ENCODE assay signal across 8 cellular contexts in genomic region chr2:71226965-71227560, GRCh38. TPM values are rescaled to one million over a fixed set of nuclear protein-coding genes. Genes with fewer than 3 reads are reported as not detected.
DNase-seq lines count a peak whose midpoint lies in the region; ATAC-seq, FAIRE-seq and TF ChIP-seq lines count a peak whose summit lies in the region.

Gene PAIP2B (minus strand): TSS chr2:71227103. CDS start chr2:71202589, 24,514 bp downstream.

- TF ChIP-seq POLR2A in HepG2 (IDR thresholded peaks at IDR 0.05; ENCODE audit: insufficient read depth in 1 of 2, low read depth in 2 of 2, low read length in 2 of 2), result no peak

- H3K4me1 ChIP-seq in BLaER1, result peaks cover 11% of the 10 kb centered on the region; the same call in 1 of the 2 replicates
- 0 out of 2 replicates have a peak, but pooled peaks cover 11% of the 10 kb centered on the region for H3K4me1 ChIP-seq in HepG2 (ENCODE audit: insufficient read depth, low read length)

- H3K79me2 ChIP-seq in HepG2 (ENCODE audit: insufficient read depth, low read length), result no peaks in the 10 kb centered on the region

- TF ChIP-seq RAD21 in HepG2 (CRISPR knock-in tag; IDR thresholded peaks at IDR 0.05), result no peak

- no peak for TF ChIP-seq CTCF in HepG2 (CRISPR knock-in tag; IDR thresholded peaks at IDR 0.05)

- POLR2A ChIA-PET in HepG2 (lab: Yijun Ruan, JAX), result interaction anchor here (0.6 to 0.8 kb wide), 2 partner anchors 159 to 239 kb away, joined by 3 to 4 read pairs; partner anchors contain the start of gene NAGK

- ATAC-seq in GM19328 (IDR thresholded peaks at IDR 0.05; ENCODE audit: unreplicated experiment), result peak; percentile 95
- ATAC-seq in HG03469 (IDR thresholded peaks at IDR 0.05; ENCODE audit: unreplicated experiment), result peak; percentile 94
- ATAC-seq in HepG2, result peak; percentile 91

- FAIRE-seq in HepG2 (lab: Jason Lieb, UNC), result peak; percentile 53

- TF ChIP-seq EP300 in HepG2 (IDR thresholded peaks at IDR 0.05; ENCODE audit: low read depth in 2 of 2, low read length in 2 of 2) (no peak), HepG2 (CRISPR knock-in tag; IDR thresholded peaks at IDR 0.05; ENCODE audit: borderline replicate concordance) (no peak)

- H3K4me2 ChIP-seq in BLaER1, result peak within 1 kb of the TSS; percentile 81
- H3K4me2 ChIP-seq in HepG2 (ENCODE audit: low read depth, low read length), result peak within 1 kb of the TSS; percentile 68

- CTCF ChIA-PET in HepG2 (lab: Yijun Ruan, JAX; ENCODE audit: low intra/inter-chr PET ratio, low total read pairs), result no interaction called here

- H3K36me3 ChIP-seq in BLaER1 (no peaks in the 10 kb centered on the region), HepG2 (replicated peaks in 1 of 2; ENCODE audit: control insufficient read depth in 1 of 2, insufficient read depth in 2 of 2, low read length in 2 of 2) (no peaks in the 10 kb centered on the region)

- H3K27me3 ChIP-seq in BLaER1 (no peaks in the 10 kb centered on the region), HepG2 (ENCODE audit: control insufficient read depth in 1 of 2, insufficient read depth in 2 of 2, low read length in 2 of 2) (peaks cover 4 to 29% of the 10 kb centered on the region in 2 experiments)

- H3K4me3 ChIP-seq in BLaER1 (peak within 1 kb of the TSS; percentile 70), HepG2 (replicated peaks in 1 of 3; ENCODE audit: insufficient read depth in 1 of 3, low read depth in 2 of 3, low read length in 3 of 3) (peak within 1 kb of the TSS; percentile 32 to 66 (median 35); a peak in 5 of 6 replicates)

- H2AFZ ChIP-seq in HepG2 (ENCODE audit: low read length), result peak within 1 kb of the TSS; percentile 38

- peak; percentile 98 for DNase-seq in NCI-H69 (lab: John Stamatoyannopoulos, UW)
- DNase-seq in activated CD4-positive, alpha-beta T cell treated with anti-CD3 and anti-CD28 coated beads, Interleukin-2, amount 50 U/mL, for 48 hours, result peak; percentile 98 to 99
- DNase-seq in dermis microvascular lymphatic vessel endothelial cell (ENCODE audit: low read depth in 2 of 2), result peak; percentile 97 to 99
- DNase-seq in HepG2 (ENCODE audit: low spot score), result peak; percentile 85
- peak; percentile 94 to 96 for DNase-seq in stimulated activated CD4-positive, alpha-beta T cell treated with anti-CD3 and anti-CD28 coated beads, Interleukin-2, amount 100 ng/mL, for 48 hours

- intact Hi-C loops in HepG2 (cut with micrococcal nuclease; ENCODE audit: unreplicated experiment), result no loop called here

- H3K9ac ChIP-seq in BLaER1 (peak within 1 kb of the TSS; percentile 69), HepG2 (ENCODE audit: insufficient read depth, low read depth, low read length) (no peak within 1 kb of the TSS; the same call in 1 of the 2 replicates)

- peaks cover 11% of the 10 kb centered on the region for H3K9me3 ChIP-seq in BLaER1
- H3K9me3 ChIP-seq in HepG2 (ENCODE audit: low read length), result no peaks in the 10 kb centered on the region

- in situ Hi-C loops in HepG2 (cut with HindIII; ENCODE audit: extremely low pct_ligation_motif_present, low pct_unique_long_range_greater_than_20kb), result loop anchor here (10.0 kb wide), 1 partner anchor 288 kb away; no protein-coding TSS in a partner anchor

- 11% methylated on average over 28 of the region's 30 CpGs for WGBS in HepG2 (ENCODE audit: low lambda C conversion rate)

- H4K20me1 ChIP-seq in BLaER1, result no peaks in the 10 kb centered on the region
- no peaks in the 10 kb centered on the region for H4K20me1 ChIP-seq in HepG2 (ENCODE audit: insufficient read depth, low read length)

- H3K27ac ChIP-seq in BLaER1 (no peak within 1 kb of the TSS; the same call in 1 of the 2 replicates), HepG2 (ENCODE audit: extremely low read length, insufficient read depth, low read length) (no peak within 1 kb of the TSS)

- no TSS peak for BruUV-seq in HepG2 (replicated peaks; lab: Mats Ljungman, UMichigan)

TF ChIP-seq in HepG2, 621 proteins besides CTCF, POLR2A, EP300 and RAD21 (continues in another document):
- TF ChIP-seq ARNT2 (CRISPR knock-in tag; IDR thresholded peaks at IDR 0.05; ENCODE audit: low read depth), result no peak
- TF ChIP-seq GABPA (IDR thresholded peaks at IDR 0.05; ENCODE audit: low read depth, low read length), result no peak
- peak; percentile 38; the same call in 1 of the 2 replicates for TF ChIP-seq GABPA (CRISPR knock-in tag; IDR thresholded peaks at IDR 0.05; ENCODE audit: low read depth)
- peak; percentile 53; the same call in 1 of the 2 replicates for TF ChIP-seq TBX3 (IDR thresholded peaks at IDR 0.05; ENCODE audit: borderline replicate concordance)
- TF ChIP-seq PBX2 (CRISPR knock-in tag; IDR thresholded peaks at IDR 0.05), result peak; percentile 72
- peak; percentile 92 for TF ChIP-seq NFYC (CRISPR knock-in tag; IDR thresholded peaks at IDR 0.05)
- TF ChIP-seq SP4 (CRISPR knock-in tag; IDR thresholded peaks at IDR 0.05), result peak; percentile 50; the same call in 1 of the 2 replicates
- TF ChIP-seq, protein P1, sequence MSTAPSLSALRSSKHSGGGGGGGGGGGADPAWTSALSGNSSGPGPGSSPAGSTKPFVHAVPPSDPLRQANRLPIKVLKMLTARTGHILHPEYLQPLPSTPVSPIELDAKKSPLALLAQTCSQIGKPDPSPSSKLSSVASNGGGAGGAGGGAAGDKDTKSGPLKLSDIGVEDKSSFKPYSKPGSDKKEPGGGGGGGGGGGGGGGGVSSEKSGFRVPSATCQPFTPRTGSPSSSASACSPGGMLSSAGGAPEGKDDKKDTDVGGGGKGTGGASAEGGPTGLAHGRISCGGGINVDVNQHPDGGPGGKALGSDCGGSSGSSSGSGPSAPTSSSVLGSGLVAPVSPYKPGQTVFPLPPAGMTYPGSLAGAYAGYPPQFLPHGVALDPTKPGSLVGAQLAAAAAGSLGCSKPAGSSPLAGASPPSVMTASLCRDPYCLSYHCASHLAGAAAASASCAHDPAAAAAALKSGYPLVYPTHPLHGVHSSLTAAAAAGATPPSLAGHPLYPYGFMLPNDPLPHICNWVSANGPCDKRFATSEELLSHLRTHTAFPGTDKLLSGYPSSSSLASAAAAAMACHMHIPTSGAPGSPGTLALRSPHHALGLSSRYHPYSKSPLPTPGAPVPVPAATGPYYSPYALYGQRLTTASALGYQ (CRISPR knock-in tag; IDR thresholded peaks at IDR 0.05), result no peak
- peak; percentile 77; the same call in 1 of the 2 replicates for TF ChIP-seq ZNF362 (CRISPR knock-in tag; IDR thresholded peaks at IDR 0.05; ENCODE audit: borderline replicate concordance)

RNA-seq across cellular contexts. Expression of gene PAIP2B, which starts in this region (rescaled TPM):
- total RNA-seq in dermis microvascular lymphatic vessel endothelial cell (1.0 and 1.3 TPM in 2 replicates), HepG2 (2016; rRNA removed; fragmentation: Illumina TruSeq; extraction: Trizol) (0.29 and 0.46 TPM in 2 replicates)
- under 0.01 TPM in 1 of 2 replicates, not detected in the other for total RNA-seq in HepG2 (2016; cell fraction: cytosol; rRNA removed; fragmentation: Illumina TruSeq; extraction: Trizol; ENCODE audit: low read depth)
- total RNA-seq in HepG2 (2016; cell fraction: insoluble cytoplasmic fraction; rRNA removed; fragmentation: Illumina TruSeq; extraction: Trizol), result 0.26 and 0.46 TPM in 2 replicates
- 0.12 and 0.17 TPM in 2 replicates for total RNA-seq in HepG2 (2016; cell fraction: membrane; rRNA removed; fragmentation: Illumina TruSeq; extraction: Trizol)
- 0.25 TPM in 2 replicates for total RNA-seq in HepG2 (2016; cell fraction: nucleus; rRNA removed; fragmentation: Illumina TruSeq; extraction: Trizol)
- polyA plus RNA-seq in HepG2 (2011; rRNA removed), result 0.16 and 0.18 TPM in 2 replicates
- polyA plus RNA-seq in HepG2 (2011; cell fraction: cytosol; rRNA removed), result 0.08 and 0.21 TPM in 2 replicates
- polyA plus RNA-seq in HepG2 (2011; cell fraction: nucleus; rRNA removed), result 0.08 and 0.24 TPM in 2 replicates
- polyA plus RNA-seq in HepG2 (2012), result 0.31 and 0.78 TPM in 2 replicates
- 0.03 and 0.05 TPM in 2 replicates for polyA plus RNA-seq in HepG2 (2016; cell fraction: cytosol; fragmentation: Illumina TruSeq; extraction: Trizol; ENCODE audit: low read depth)
- 0.28 and 0.29 TPM in 2 replicates for polyA plus RNA-seq in HepG2 (2016; cell fraction: insoluble cytoplasmic fraction; fragmentation: Illumina TruSeq; extraction: Trizol; ENCODE audit: low read depth)
- polyA plus RNA-seq in HepG2 (2016; cell fraction: membrane; fragmentation: Illumina TruSeq; extraction: Trizol; ENCODE audit: low read depth), result 0.05 and 0.06 TPM in 2 replicates
- 0.26 and 0.29 TPM in 2 replicates for polyA plus RNA-seq in HepG2 (2016; cell fraction: nucleus; fragmentation: Illumina TruSeq; extraction: Trizol; ENCODE audit: insufficient read depth, low read depth)
- polyA minus RNA-seq in HepG2 (2011; rRNA and poly(A)+ RNA removed; ENCODE audit: low replicate concordance), result 0.02 and 0.14 TPM in 2 replicates
- 0.18 and 0.30 TPM in 2 replicates for polyA minus RNA-seq in HepG2 (2011; cell fraction: cytosol; rRNA and poly(A)+ RNA removed)
- 0.26 and 0.37 TPM in 2 replicates for polyA minus RNA-seq in HepG2 (2011; cell fraction: nucleus; rRNA and poly(A)+ RNA removed)

Comparison
In these comparisons a context has a peak if more than half of its experiments do, and no peak if none do; other contexts are left out.
1. Peak in DNase-seq, ATAC-seq, H3K4me3 ChIP-seq and H3K4me2 ChIP-seq in HepG2; RNA of the gene not detected or under 1 TPM.